8 cellular contexts compared by ENCODE assay signal in genomic region chrX:37685452-37686347, GRCh38. TPM values are rescaled to one million over a fixed set of nuclear protein-coding genes. Genes with fewer than 3 reads are reported as not detected.
DNase-seq lines count a peak whose midpoint lies in the region; ATAC-seq and TF ChIP-seq lines count a peak whose summit lies in the region.

Gene XK, plus strand, starts transcription at chrX:37685791. Its CDS starts 171 bp downstream, at chrX:37685962.

- CTCF ChIA-PET in CD8-positive, alpha-beta T cell (lab: Charles Lee), result no interaction called here

- 7% methylated on average over 22 of the region's 96 CpGs; no CpG with 5 or more reads in 1 of the 2 donors for WGBS in body of pancreas, 2 donors

- peaks cover 2% of the 10 kb centered on the region for H3K4me1 Mint-ChIP-seq in CD8-positive, alpha-beta T cell (ENCODE audit: low read depth)

- no peaks in the 10 kb centered on the region for H3K36me3 Mint-ChIP-seq in CD8-positive, alpha-beta T cell

- ATAC-seq in CD8-positive, alpha-beta T cell, result peak; percentile 56
- peak; percentile 74 for ATAC-seq in body of pancreas
- ATAC-seq in gastrocnemius medialis, result peak; percentile 58 to 63
- no peak for ATAC-seq in HG02610 (IDR thresholded peaks at IDR 0.05; ENCODE audit: unreplicated experiment)

- H3K27ac Mint-ChIP-seq in CD8-positive, alpha-beta T cell, result no peak within 1 kb of the TSS

- no peaks in the 10 kb centered on the region for H3K9me3 ChIP-seq in CD8-positive, alpha-beta T cell (ENCODE audit: low read length)
- H3K9me3 ChIP-seq in Karpas-422 (ENCODE audit: low read length) (no peaks in the 10 kb centered on the region), SU-DHL-6 (ENCODE audit: insufficient read depth, low read length) (no peaks in the 10 kb centered on the region), body of pancreas (no peaks in the 10 kb centered on the region), iPS-18c (ENCODE audit: control insufficient read depth, insufficient read depth, low read length) (no peaks in the 10 kb centered on the region), gastrocnemius medialis (no peaks in the 10 kb centered on the region)

- peak within 1 kb of the TSS; percentile 33 for H3K4me3 ChIP-seq in CD8-positive, alpha-beta T cell (ENCODE audit: low read depth, low read length)
- H3K4me3 ChIP-seq in Karpas-422 (ENCODE audit: low read length), result peak within 1 kb of the TSS; percentile 45; the same call in 1 of the 2 replicates
- peak within 1 kb of the TSS; percentile 48 for H3K4me3 ChIP-seq in SU-DHL-6 (ENCODE audit: insufficient read depth, low read length, poor library complexity, severe bottlenecking)
- no peak within 1 kb of the TSS for H3K4me3 ChIP-seq in body of pancreas
- peak within 1 kb of the TSS; percentile 46 for H3K4me3 ChIP-seq in iPS-18c (ENCODE audit: insufficient read depth, low read depth, low read length)
- H3K4me3 ChIP-seq in gastrocnemius medialis, result peak within 1 kb of the TSS; percentile 51 to 64 (median 58)

- H3K9ac ChIP-seq in Karpas-422 (ENCODE audit: low read length) (no peak within 1 kb of the TSS), SU-DHL-6 (ENCODE audit: low read length) (peak within 1 kb of the TSS; percentile 40; the same call in 1 of the 2 replicates)

- POLR2A ChIA-PET in CD8-positive, alpha-beta T cell (lab: Charles Lee), result no interaction called here

- H3K4me2 ChIP-seq in Karpas-422 (ENCODE audit: low read depth, low read length, poor library complexity, severe bottlenecking) (peak within 1 kb of the TSS; percentile 44), SU-DHL-6 (ENCODE audit: low read depth, low read length, poor library complexity, severe bottlenecking) (peak within 1 kb of the TSS; percentile 51)

- H3K9me2 ChIP-seq in Karpas-422 (replicated peaks; ENCODE audit: insufficient read depth, low read length) (no peaks in the 10 kb centered on the region), SU-DHL-6 (replicated peaks; ENCODE audit: insufficient read depth, low read length) (no peaks in the 10 kb centered on the region)

- intact Hi-C loops in CD8-positive, alpha-beta T cell (cut with DNase I, micrococcal nuclease), result no loop called here
- intact Hi-C loops in body of pancreas (cut with DNase I) (no loop called here), gastrocnemius medialis (cut with DNase I; ENCODE audit: low total_unique reads) (no loop called here)

- peak in 4 of 7 experiments; percentile 10 to 53 (median 24) for DNase-seq in CD8-positive, alpha-beta T cell
- DNase-seq in GM20000 (ENCODE audit: low spot score), result peak; percentile 25
- DNase-seq in Karpas-422, result no peak
- DNase-seq in body of pancreas, result peak; percentile 62 to 72 (median 65)
- DNase-seq in gastrocnemius medialis, result peak; percentile 39 to 54

- H3K4me1 ChIP-seq in CD8-positive, alpha-beta T cell (ENCODE audit: insufficient read depth, low read length), result no peaks in the 10 kb centered on the region
- H3K4me1 ChIP-seq in Karpas-422 (ENCODE audit: low read length) (no peaks in the 10 kb centered on the region), body of pancreas (peaks cover 15% of the 10 kb centered on the region), gastrocnemius medialis (peaks cover 0 to 7% of the 10 kb centered on the region in 2 donors)

- no peak within 1 kb of the TSS for H2AFZ ChIP-seq in Karpas-422 (ENCODE audit: low read length)
- H2AFZ ChIP-seq in SU-DHL-6 (ENCODE audit: low read depth, low read length, severe bottlenecking), result peak within 1 kb of the TSS; percentile 71

- H3K36me3 ChIP-seq in CD8-positive, alpha-beta T cell (ENCODE audit: insufficient read depth, low read length), result no peaks in the 10 kb centered on the region
- no peaks in the 10 kb centered on the region for H3K36me3 ChIP-seq in Karpas-422 (ENCODE audit: insufficient read depth, low read length)
- no peaks in the 10 kb centered on the region for H3K36me3 ChIP-seq in SU-DHL-6 (ENCODE audit: low read length)
- no peaks in the 10 kb centered on the region for H3K36me3 ChIP-seq in body of pancreas (replicated peaks in 1 of 2; ENCODE audit: insufficient read depth in 1 of 2, low read depth in 2 of 2)
- no peaks in the 10 kb centered on the region for H3K36me3 ChIP-seq in gastrocnemius medialis

- no peak for TF ChIP-seq CTCF in CD8-positive, alpha-beta T cell (IDR thresholded peaks at IDR 0.05)
- TF ChIP-seq CTCF in GM20000 (IDR thresholded peaks at IDR 0.05; ENCODE audit: extremely low read depth, missing control alignments), result no peak
- no peak for TF ChIP-seq CTCF in SU-DHL-6 (IDR thresholded peaks at IDR 0.05; ENCODE audit: insufficient read depth, low read length, poor library complexity, severe bottlenecking)
- TF ChIP-seq CTCF in body of pancreas (IDR thresholded peaks at IDR 0.05), result no peak
- no peak for TF ChIP-seq CTCF in gastrocnemius medialis (IDR thresholded peaks at IDR 0.05 in 4 of 5, conservative IDR thresholded peaks at IDR 0.05 in 1 of 5)

- peaks cover 4% of the 10 kb centered on the region; the same call in 1 of the 2 replicates for H3F3A ChIP-seq in SU-DHL-6 (ENCODE audit: insufficient read depth)

- H4K20me1 ChIP-seq in Karpas-422 (ENCODE audit: insufficient read depth, low read depth, low read length), result no peaks in the 10 kb centered on the region
- no peaks in the 10 kb centered on the region for H4K20me1 ChIP-seq in SU-DHL-6 (ENCODE audit: low read depth, low read length)

- H3K4me3 Mint-ChIP-seq in CD8-positive, alpha-beta T cell, result peak within 1 kb of the TSS; percentile 78

- in situ Hi-C loops in gastrocnemius medialis (cut with MboI; ENCODE audit: low sequenced_read_pairs in 4 of 4), result no loop called here

- H3K27ac ChIP-seq in CD8-positive, alpha-beta T cell (ENCODE audit: low read depth, low read length), result no peak within 1 kb of the TSS
- H3K27ac ChIP-seq in Karpas-422 (ENCODE audit: low read length) (no peak within 1 kb of the TSS), SU-DHL-6 (ENCODE audit: low read depth, low read length) (no peak within 1 kb of the TSS), body of pancreas (peak within 1 kb of the TSS; percentile 78 to 90 (median 87)), gastrocnemius medialis (peak within 1 kb of the TSS; percentile 81 to 88 (median 87))

- H3K27me3 ChIP-seq in CD8-positive, alpha-beta T cell (ENCODE audit: insufficient read depth, low read length), result no peaks in the 10 kb centered on the region
- H3K27me3 ChIP-seq in Karpas-422 (ENCODE audit: low read length) (no peaks in the 10 kb centered on the region), SU-DHL-6 (ENCODE audit: low read length) (no peaks in the 10 kb centered on the region), body of pancreas (peaks cover 0 to 4% of the 10 kb centered on the region in 2 donors), gastrocnemius medialis (no peaks in the 10 kb centered on the region)

- TF ChIP-seq POLR2A in body of pancreas (IDR thresholded peaks at IDR 0.05), result peak; percentile 61 to 77 (median 72)
- peak; percentile 59 to 76 for TF ChIP-seq POLR2A in gastrocnemius medialis (IDR thresholded peaks at IDR 0.05)

- H3K79me2 ChIP-seq in Karpas-422 (ENCODE audit: low read length) (no peaks in the 10 kb centered on the region), SU-DHL-6 (ENCODE audit: insufficient read depth, low read length) (no peaks in the 10 kb centered on the region)

- no peaks in the 10 kb centered on the region for H3K9me3 Mint-ChIP-seq in CD8-positive, alpha-beta T cell

- peaks cover 3% of the 10 kb centered on the region for H3K27me3 Mint-ChIP-seq in CD8-positive, alpha-beta T cell (ENCODE audit: low read depth)

RNA-seq across cellular contexts. Expression of gene XK, which starts in this region (rescaled TPM):
- not detected for total RNA-seq in CD8-positive, alpha-beta T cell
- total RNA-seq in Karpas-422 (2014; rRNA removed; shearing (Covaris generic); ENCODE audit: low replicate concordance), result 0.04 TPM in 2 replicates
- total RNA-seq in body of pancreas, result 1 to 10 TPM; 9.3 to 9.6 TPM
- 1 to 10 TPM; 2.8 to 8.8 (median 5.1) TPM for total RNA-seq in gastrocnemius medialis

Comparison
In these comparisons a context has a peak if more than half of its experiments do, and no peak if none do; other contexts are left out.
1. Peak in DNase-seq, ATAC-seq and H3K4me3 ChIP-seq in CD8-positive, alpha-beta T cell; RNA of the gene not detected or under 1 TPM.
2. H3K27ac ChIP-seq: peak in body of pancreas (4 of 4) and gastrocnemius medialis (4 of 4); none in CD8-positive, alpha-beta T cell (single experiment), Karpas-422 (single experiment) and SU-DHL-6 (single experiment).
3. H3K4me3 ChIP-seq: peak in Karpas-422 (single experiment), SU-DHL-6 (single experiment), iPS-18c (single experiment) and gastrocnemius medialis (4 of 4); none in body of pancreas (0 of 2).